ENCODE assay signal across 17 cellular contexts in genomic region chr12:65946419-65946818, GRCh38.
"Had no signal": no experiment of that assay in that cellular context is flagged by ENCODE, and none has a peak within 500 bp of the region (broad histone marks: within the 10 kb centered on the region; RNA-seq: fewer than 3 reads in every experiment).

No MANE protein-coding gene starts in this region.

- H3K36me3 Mint-ChIP-seq: activated CD8-positive, alpha-beta memory T cell treated with anti-CD3 and anti-CD28 coated beads, Interleukin-2, amount 10 ng/mL, durations not matched to agents 7 days and 5 days; activated naive CD8-positive, alpha-beta T cell had no signal

- H3K4me3 Mint-ChIP-seq: activated B cell treated with CpG ODN at 0.5 μM for 24 hours; activated CD4-positive, alpha-beta memory T cell treated with anti-CD3 and anti-CD28 coated beads, Interleukin-2, amount 10 ng/mL, durations not matched to agents 7 days and 5 days; activated CD8-positive, alpha-beta memory T cell treated with anti-CD3 and anti-CD28 coated beads, Interleukin-2, amount 10 ng/mL, durations not matched to agents 7 days and 5 days; activated naive CD8-positive, alpha-beta T cell; nephron had no signal

- ATAC-seq: activated CD8-positive, alpha-beta memory T cell treated with anti-CD3 and anti-CD28 coated beads, Interleukin-2, amount 10 ng/mL, durations not matched to agents 7 days and 5 days; left cardiac atrium; lower lobe of right lung had no signal

- H3K4me1 Mint-ChIP-seq: activated B cell treated with CpG ODN at 0.5 μM for 24 hours; activated CD4-positive, alpha-beta memory T cell treated with anti-CD3 and anti-CD28 coated beads, Interleukin-2, amount 10 ng/mL, durations not matched to agents 7 days and 5 days; activated CD8-positive, alpha-beta memory T cell treated with anti-CD3 and anti-CD28 coated beads, Interleukin-2, amount 10 ng/mL, durations not matched to agents 7 days and 5 days had no signal

- H3K27me3 Mint-ChIP-seq: progenitor cell of endocrine pancreas had no signal

- H3K27ac ChIP-seq: lower lobe of right lung, thyroid gland had no signal

- H3K36me3 ChIP-seq: lower lobe of right lung, thyroid gland had no signal

- H3K4me3 ChIP-seq: lower lobe of right lung, thyroid gland had no signal

- H3K27ac Mint-ChIP-seq: activated B cell treated with CpG ODN at 0.5 μM for 24 hours; activated CD4-positive, alpha-beta memory T cell treated with anti-CD3 and anti-CD28 coated beads, Interleukin-2, amount 10 ng/mL, durations not matched to agents 7 days and 5 days; activated CD8-positive, alpha-beta memory T cell treated with anti-CD3 and anti-CD28 coated beads, Interleukin-2, amount 10 ng/mL, durations not matched to agents 7 days and 5 days; activated naive CD8-positive, alpha-beta T cell; progenitor cell of endocrine pancreas had no signal

- H3K9me3 Mint-ChIP-seq: activated B cell treated with CpG ODN at 0.5 μM for 24 hours; activated CD4-positive, alpha-beta memory T cell treated with anti-CD3 and anti-CD28 coated beads, Interleukin-2, amount 10 ng/mL, durations not matched to agents 7 days and 5 days; nephron had no signal

- H3K9me3 ChIP-seq: lower lobe of right lung, thyroid gland had no signal

- H3K27me3 ChIP-seq: thyroid gland had no signal

- DNase-seq: activated B cell treated with CpG ODN at 0.5 μM for 24 hours; activated CD4-positive, alpha-beta memory T cell treated with anti-CD3 and anti-CD28 coated beads, Interleukin-2, amount 10 ng/mL, durations not matched to agents 7 days and 5 days; activated CD4-positive, alpha-beta T cell treated with anti-CD3 and anti-CD28 coated beads for 48 hours; activated CD8-positive, alpha-beta memory T cell treated with anti-CD3 and anti-CD28 coated beads, Interleukin-2, amount 10 ng/mL, durations not matched to agents 7 days and 5 days; effector CD8-positive, alpha-beta T cell; foreskin fibroblast; left cardiac atrium; lower lobe of right lung; occipital lobe; stimulated activated CD4-positive, alpha-beta T cell treated with anti-CD3 and anti-CD28 coated beads, Interleukin-12 subunit alpha, Interleukin-12 subunit beta, amount 100 ng/mL, for 4 hours; stimulated activated CD4-positive, alpha-beta T cell treated with anti-CD3 and anti-CD28 coated beads, Interleukin-1b, Interleukin-23, amount 100 ng/mL, for 48 hours; stimulated activated CD8-positive, alpha-beta memory T cell treated with anti-CD3 and anti-CD28 coated beads, Interleukin-4, amount 100 ng/mL, for 48 hours; stimulated activated naive CD4-positive, alpha-beta T cell; thyroid gland had no signal
